Comparison of ENCODE assay signal across 8 cellular contexts in genomic region chr14:51094901-51095853, GRCh38. TPM values are rescaled to one million over a fixed set of nuclear protein-coding genes. Genes with fewer than 3 reads are reported as not detected.
DNase-seq lines count a peak whose midpoint lies in the region; ATAC-seq and TF ChIP-seq lines count a peak whose summit lies in the region.

Gene TRIM9 (minus strand): TSS chr14:51095105. CDS start chr14:51094939, 166 bp downstream.

- H3K4me1 ChIP-seq in mammary epithelial cell (ENCODE audit: insufficient read depth, low read length) (peaks cover 21% of the 10 kb centered on the region), iPS-20b (ENCODE audit: insufficient read depth, low read length) (peaks cover 3% of the 10 kb centered on the region; the same call in 1 of the 2 replicates), skeletal muscle satellite cell (ENCODE audit: control insufficient read depth, insufficient read depth, low read length) (peaks cover 21% of the 10 kb centered on the region)

- no peaks in the 10 kb centered on the region for H3K27me3 ChIP-seq in WERI-Rb-1 (ENCODE audit: insufficient read depth, low read depth, severe bottlenecking)
- peaks cover 13% of the 10 kb centered on the region for H3K27me3 ChIP-seq in mammary epithelial cell (ENCODE audit: insufficient read depth, low read length)
- H3K27me3 ChIP-seq in iPS-20b (ENCODE audit: insufficient read depth, low read length): peaks cover 63% of the 10 kb centered on the region
- peaks cover 51% of the 10 kb centered on the region for H3K27me3 ChIP-seq in skeletal muscle satellite cell (ENCODE audit: control insufficient read depth, insufficient read depth, low read length)

- WGBS in mammary epithelial cell (ENCODE audit: low coverage, missing lambda C conversion rate): 3% methylated on average over 33 of the region's 83 CpGs

- H3K4me2 ChIP-seq in mammary epithelial cell (ENCODE audit: insufficient read depth, low read depth, low read length) (peak within 1 kb of the TSS; percentile 90), skeletal muscle satellite cell (ENCODE audit: low read length) (peak within 1 kb of the TSS; percentile 86)

- peak within 1 kb of the TSS; percentile 93 for H2AFZ ChIP-seq in mammary epithelial cell (ENCODE audit: low read depth, low read length)

- BruUV-seq in mammary epithelial cell (replicated peaks; lab: Mats Ljungman, UMichigan): no TSS peak

- CTCF ChIA-PET in mammary epithelial cell (lab: Charles Lee; ENCODE audit: low non-redundant PET): interaction anchor here (0.5 to 0.7 kb wide), 3 partner anchors 158 to 235 kb away, joined by 3 read pairs; no protein-coding TSS in a partner anchor

- no peak for TF ChIP-seq CTCF in WERI-Rb-1 (IDR thresholded peaks at IDR 0.05; ENCODE audit: low read depth, low read length)
- no peak for TF ChIP-seq CTCF in mammary epithelial cell (conservative IDR thresholded peaks at IDR 0.05 in 1 of 2, IDR thresholded peaks at IDR 0.05 in 1 of 2; ENCODE audit: extremely low read depth in 1 of 2, insufficient read depth in 1 of 2, low read depth in 1 of 2, low read length in 2 of 2)

- intact Hi-C loops in mammary epithelial cell (cut with micrococcal nuclease): loop anchor here (2.0 to 5.0 kb wide), 2 partner anchors 127 to 140 kb away; no protein-coding TSS in a partner anchor

- peak within 1 kb of the TSS; percentile 69 for H3K4me3 ChIP-seq in WERI-Rb-1 (ENCODE audit: low read depth, low read length)
- peak within 1 kb of the TSS; percentile 46 to 69 (median 58) for H3K4me3 ChIP-seq in mammary epithelial cell (replicated peaks in 1 of 3; ENCODE audit: insufficient read depth in 1 of 3, low read depth in 2 of 3, low read length in 3 of 3)
- H3K4me3 ChIP-seq in iPS-20b (ENCODE audit: low read length): peak within 1 kb of the TSS; percentile 78
- H3K4me3 ChIP-seq in skeletal muscle satellite cell (ENCODE audit: low read length): peak within 1 kb of the TSS; percentile 71

- no peaks in the 10 kb centered on the region for H4K20me1 ChIP-seq in mammary epithelial cell (ENCODE audit: insufficient read depth, low read length)

- H3K9me3 ChIP-seq in WERI-Rb-1 (ENCODE audit: severe bottlenecking) (no peaks in the 10 kb centered on the region), mammary epithelial cell (replicated peaks; ENCODE audit: insufficient read depth, low read length) (no peaks in the 10 kb centered on the region), iPS-20b (ENCODE audit: insufficient read depth, low read depth, low read length) (no peaks in the 10 kb centered on the region), skeletal muscle satellite cell (replicated peaks; ENCODE audit: low read length) (no peaks in the 10 kb centered on the region)

- dilution Hi-C loops in mammary epithelial cell (cut with HindIII; ENCODE audit: low sequenced_read_pairs): no loop called here

- peak; percentile 96 for DNase-seq in 8988T
- DNase-seq in NCI-H2171 treated with DMSO at 0.1 percent for 48 hours (lab: John Stamatoyannopoulos, UW): peak; percentile 99
- peak; percentile 98 for DNase-seq in WERI-Rb-1
- peak; percentile 97 for DNase-seq in mammary epithelial cell

- H3K9ac ChIP-seq in mammary epithelial cell (ENCODE audit: insufficient read depth, low read length) (no peak within 1 kb of the TSS), iPS-20b (ENCODE audit: low read depth, low read length) (peak within 1 kb of the TSS; percentile 37; the same call in 1 of the 2 replicates), skeletal muscle satellite cell (ENCODE audit: low read depth, low read length) (peak within 1 kb of the TSS; percentile 6)

- H3K27ac ChIP-seq in WERI-Rb-1 (peak within 1 kb of the TSS; percentile 89), mammary epithelial cell (ENCODE audit: insufficient read depth, low read depth, low read length) (no peak within 1 kb of the TSS), iPS-20b (ENCODE audit: low read length) (no peak within 1 kb of the TSS)

- ATAC-seq in GM18870 (IDR thresholded peaks at IDR 0.05; ENCODE audit: unreplicated experiment) (peak; percentile 92), HG03135 (IDR thresholded peaks at IDR 0.05; ENCODE audit: unreplicated experiment) (peak; percentile 99)

- H3K79me2 ChIP-seq in mammary epithelial cell (ENCODE audit: insufficient read depth, low read length): no peaks in the 10 kb centered on the region

- in situ Hi-C loops in mammary epithelial cell (cut with MboI; ENCODE audit: low sequenced_read_pairs in 2 of 2): no loop called here

- H3K36me3 ChIP-seq in WERI-Rb-1 (0 out of 2 replicates have a peak, but pooled peaks cover 4% of the 10 kb centered on the region), mammary epithelial cell (ENCODE audit: insufficient read depth, low read length) (no peaks in the 10 kb centered on the region), iPS-20b (ENCODE audit: insufficient read depth, low read depth, low read length) (no peaks in the 10 kb centered on the region), skeletal muscle satellite cell (ENCODE audit: insufficient read depth, low read length) (no peaks in the 10 kb centered on the region)

RNA-seq across cellular contexts. Expression of gene TRIM9, which starts in this region (rescaled TPM):
- total RNA-seq in mammary epithelial cell: under 1 TPM; 0.14 to 0.67 TPM
- polyA plus RNA-seq in mammary epithelial cell: 0.10 TPM
- not detected for polyA minus RNA-seq in mammary epithelial cell
- 2.2 and 2.5 TPM in 2 replicates for total RNA-seq in skeletal muscle satellite cell (2012; rRNA removed)

Comparison
In these comparisons a context has a peak if more than half of its experiments do, and no peak if none do; other contexts are left out.
1. Peak in DNase-seq, H3K4me3 ChIP-seq and H3K4me2 ChIP-seq in mammary epithelial cell; RNA of the gene not detected or under 1 TPM.